Comparison of ENCODE assay signal across 8 cellular contexts in genomic region chr22:36363378-36363931, GRCh38. TPM values are rescaled to one million over a fixed set of nuclear protein-coding genes. Genes with fewer than 3 reads are reported as not detected.
DNase-seq lines count a peak whose midpoint lies in the region; ATAC-seq and TF ChIP-seq lines count a peak whose summit lies in the region.

No MANE protein-coding gene starts in this region.

- H3K27ac ChIP-seq in right lobe of liver: peak overlapping the region; percentile 36 to 80 (median 76)
- H3K27ac ChIP-seq in transverse colon: peak overlapping the region; percentile 96 to 100 (median 98)
- peak overlapping the region in 2 of 4 donors; percentile 70 to 80 for H3K27ac ChIP-seq in tibial nerve

- H3K27me3 ChIP-seq in right lobe of liver: no peaks in the 10 kb centered on the region
- H3K27me3 ChIP-seq in transverse colon: no peaks in the 10 kb centered on the region
- H3K27me3 ChIP-seq in tibial nerve: no peaks in the 10 kb centered on the region

- TF ChIP-seq CTCF in right lobe of liver (IDR thresholded peaks at IDR 0.05): no peak
- TF ChIP-seq CTCF in transverse colon (IDR thresholded peaks at IDR 0.05): no peak
- TF ChIP-seq CTCF in tibial nerve (IDR thresholded peaks at IDR 0.05): no peak

- ATAC-seq in activated T-cell treated with anti-CD3 and anti-CD28 coated beads, Interleukin-2, amount 50 U/mL, for 72 hours (replicated peaks in 1 of 2): no peak
- no peak for ATAC-seq in activated naive CD4-positive, alpha-beta T cell treated with anti-CD3 and anti-CD28 coated beads, Interleukin-2, amount 50 U/mL, for 72 hours
- ATAC-seq in right lobe of liver (peak; percentile 47 to 74 (median 64)), HG03469 (IDR thresholded peaks at IDR 0.05; ENCODE audit: unreplicated experiment) (no peak)

- no peaks in the 10 kb centered on the region for H3K36me3 ChIP-seq in right lobe of liver
- no peaks in the 10 kb centered on the region for H3K36me3 ChIP-seq in transverse colon
- no peaks in the 10 kb centered on the region for H3K36me3 ChIP-seq in tibial nerve

- TF ChIP-seq EP300 in transverse colon (IDR thresholded peaks at IDR 0.05; ENCODE audit: low read depth): no peak
- TF ChIP-seq EP300 in tibial nerve (IDR thresholded peaks at IDR 0.05): no peak

- H3K4me3 Mint-ChIP-seq in activated T-cell treated with anti-CD3 and anti-CD28 coated beads, Interleukin-2, amount 50 U/mL, for 72 hours: peak overlapping the region; percentile 75 to 76

- WGBS in right lobe of liver (ENCODE audit: insufficient coverage, low coverage, low lambda C conversion rate, missing lambda C conversion rate): 40% methylated on average over 1 of the region's 4 CpGs
- 46% methylated on average over 4 of the region's 4 CpGs; no CpG with 5 or more reads in 1 of the 2 donors for WGBS in transverse colon (ENCODE audit: low coverage in 1 of 2), 2 donors
- 83 to 94% methylated on average over 4 of the region's 4 CpGs for WGBS in tibial nerve, 2 donors

- no peaks in the 10 kb centered on the region for H3K9me3 Mint-ChIP-seq in activated T-cell treated with anti-CD3 and anti-CD28 coated beads, Interleukin-2, amount 50 U/mL, for 72 hours
- H3K9me3 Mint-ChIP-seq in activated naive CD4-positive, alpha-beta T cell treated with anti-CD3 and anti-CD28 coated beads, Interleukin-2, amount 50 U/mL, for 72 hours: no peaks in the 10 kb centered on the region

- H3K9me3 ChIP-seq in right lobe of liver (no peaks in the 10 kb centered on the region), transverse colon (no peaks in the 10 kb centered on the region), tibial nerve (no peaks in the 10 kb centered on the region)

- peak overlapping the region; percentile 89 for H3K27ac Mint-ChIP-seq in activated T-cell treated with anti-CD3 and anti-CD28 coated beads, Interleukin-2, amount 50 U/mL, for 72 hours
- peak overlapping the region; percentile 77 to 92 for H3K27ac Mint-ChIP-seq in activated naive CD4-positive, alpha-beta T cell treated with anti-CD3 and anti-CD28 coated beads, Interleukin-2, amount 50 U/mL, for 72 hours

- H3K36me3 Mint-ChIP-seq in activated T-cell treated with anti-CD3 and anti-CD28 coated beads, Interleukin-2, amount 50 U/mL, for 72 hours (ENCODE audit: insufficient read depth in 2 of 2): peaks cover 4 to 9% of the 10 kb centered on the region in 2 donors
- H3K36me3 Mint-ChIP-seq in activated naive CD4-positive, alpha-beta T cell treated with anti-CD3 and anti-CD28 coated beads, Interleukin-2, amount 50 U/mL, for 72 hours: peaks cover 9 to 26% of the 10 kb centered on the region in 2 donors

- no peak for TF ChIP-seq POLR2A in right lobe of liver (IDR thresholded peaks at IDR 0.05)
- no peak for TF ChIP-seq POLR2A in transverse colon (IDR thresholded peaks at IDR 0.05)
- no peak for TF ChIP-seq POLR2A in tibial nerve (IDR thresholded peaks at IDR 0.05)

- intact Hi-C loops in right lobe of liver (cut with DNase I) (no loop called here), transverse colon (cut with DNase I; ENCODE audit: low total_unique reads) (no loop called here)

- DNase-seq in activated T-cell treated with anti-CD3 and anti-CD28 coated beads, Interleukin-2, amount 50 U/mL, for 72 hours: no peak
- DNase-seq in activated T-cell treated with anti-CD3 and anti-CD28 coated beads, Interleukin-2, amount 50 U/mL, for 1 hour: no peak
- no peak for DNase-seq in activated naive CD4-positive, alpha-beta T cell treated with anti-CD3 and anti-CD28 coated beads, Interleukin-2, amount 50 U/mL, for 72 hours (ENCODE audit: low spot score in 2 of 2)
- no peak for DNase-seq in right lobe of liver
- DNase-seq in transverse colon: no peak
- no peak for DNase-seq in tibial nerve (ENCODE audit: low spot score in 2 of 2)
- no peak for DNase-seq in NCI-H82 (lab: John Stamatoyannopoulos, UW)

- no peaks in the 10 kb centered on the region for H3K27me3 Mint-ChIP-seq in activated T-cell treated with anti-CD3 and anti-CD28 coated beads, Interleukin-2, amount 50 U/mL, for 72 hours (ENCODE audit: low read depth)

- in situ Hi-C loops in transverse colon (cut with MboI; ENCODE audit: low pct_ligation_motif_present in 1 of 4, low pct_unique_long_range_greater_than_20kb in 1 of 4, low sequenced_read_pairs in 3 of 4): no loop called here

- H3K4me3 ChIP-seq in right lobe of liver (no peak overlapping the region), transverse colon (no peak overlapping the region), tibial nerve (no peak overlapping the region)

- peaks cover 100% of the 10 kb centered on the region for H3K4me1 Mint-ChIP-seq in activated T-cell treated with anti-CD3 and anti-CD28 coated beads, Interleukin-2, amount 50 U/mL, for 72 hours (ENCODE audit: low read depth)

- H3K4me1 ChIP-seq in right lobe of liver (peaks cover 4 to 94% (median 43%) of the 10 kb centered on the region in 4 donors), transverse colon (peaks cover 91 to 99% (median 97%) of the 10 kb centered on the region in 4 donors), tibial nerve (peaks cover 0 to 98% (median 91%) of the 10 kb centered on the region in 4 donors)

RNA-seq across cellular contexts. Expression of gene MYH9, which starts 24.3 kb away (rescaled TPM):
- total RNA-seq in activated T-cell treated with anti-CD3 and anti-CD28 coated beads, Interleukin-2, amount 50 U/mL, for 72 hours: 100 to 1,000 TPM; 529 to 662 TPM
- 100 to 1,000 TPM; 521 to 691 TPM for total RNA-seq in activated naive CD4-positive, alpha-beta T cell treated with anti-CD3 and anti-CD28 coated beads, Interleukin-2, amount 50 U/mL, for 72 hours
- total RNA-seq in right lobe of liver: 100 to 1,000 TPM; 168 to 435 (median 222) TPM
- 100 to 1,000 TPM; 385 to 511 (median 460) TPM for total RNA-seq in transverse colon
- total RNA-seq in tibial nerve: 100 to 1,000 TPM; 361 to 406 (median 386) TPM

Comparison
In these comparisons a context has a peak if more than half of its experiments do, and no peak if none do; other contexts are left out.
1. ATAC-seq: peak in right lobe of liver (4 of 4); none in activated T-cell treated with anti-CD3 and anti-CD28 coated beads, Interleukin-2, amount 50 U/mL, for 72 hours (0 of 2), activated naive CD4-positive, alpha-beta T cell treated with anti-CD3 and anti-CD28 coated beads, Interleukin-2, amount 50 U/mL, for 72 hours (0 of 2) and HG03469 (single experiment).